In the genomic region with DNA sequence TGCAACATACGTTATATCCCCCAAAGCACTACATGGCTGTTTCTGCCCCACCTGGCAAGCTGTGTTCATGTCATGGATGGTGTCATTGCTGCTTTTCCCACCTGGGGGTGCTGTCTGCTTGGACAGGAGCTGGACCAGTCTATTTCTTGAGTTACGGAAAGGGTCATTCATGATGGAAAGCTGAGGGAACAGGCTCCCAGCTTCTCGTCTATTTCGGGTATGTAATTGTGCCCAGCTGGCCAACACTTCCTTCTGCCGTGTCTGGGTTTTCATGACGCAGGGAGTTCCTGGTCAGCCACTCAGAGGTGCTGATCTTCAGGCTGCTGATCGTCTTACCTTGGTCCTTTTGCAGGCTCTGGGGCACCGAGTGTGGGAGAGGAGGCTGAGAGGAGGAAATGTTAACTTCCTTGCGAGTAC, we compare ENCODE assay signal across 9 cellular contexts. TPM values are rescaled to one million over a fixed set of nuclear protein-coding genes. Genes with fewer than 3 reads are reported as not detected.
DNase-seq lines count a peak whose midpoint lies in the region; ATAC-seq lines count a peak whose summit lies in the region.
"Had no signal": no experiment of that assay in that cellular context is flagged by ENCODE, and none has a peak within 500 bp of the region (broad histone marks: within the 10 kb centered on the region; RNA-seq: fewer than 3 reads in every experiment).

No MANE protein-coding gene starts in this region.

- no peaks in the 10 kb centered on the region for H3K9me3 Mint-ChIP-seq in activated naive CD4-positive, alpha-beta T cell treated with anti-CD3 and anti-CD28 coated beads, Interleukin-2, amount 10 ng/mL, durations not matched to agents 7 days and 5 days
- H3K9me3 Mint-ChIP-seq: activated naive CD8-positive, alpha-beta T cell treated with anti-CD3 and anti-CD28 coated beads, Interleukin-2, amount 10 ng/mL, durations not matched to agents 7 days and 5 days had no signal

- H3K4me1 Mint-ChIP-seq in activated naive CD4-positive, alpha-beta T cell treated with anti-CD3 and anti-CD28 coated beads, Interleukin-2, amount 10 ng/mL, durations not matched to agents 7 days and 5 days = no peaks in the 10 kb centered on the region
- H3K4me1 Mint-ChIP-seq: activated naive CD8-positive, alpha-beta T cell treated with anti-CD3 and anti-CD28 coated beads, Interleukin-2, amount 10 ng/mL, durations not matched to agents 7 days and 5 days had no signal

- no peak overlapping the region for H3K27ac Mint-ChIP-seq in activated naive CD4-positive, alpha-beta T cell treated with anti-CD3 and anti-CD28 coated beads, Interleukin-2, amount 10 ng/mL, durations not matched to agents 7 days and 5 days
- H3K27ac Mint-ChIP-seq: activated naive CD8-positive, alpha-beta T cell treated with anti-CD3 and anti-CD28 coated beads, Interleukin-2, amount 10 ng/mL, durations not matched to agents 7 days and 5 days had no signal

- peaks cover 36% of the 10 kb centered on the region for H3K27me3 Mint-ChIP-seq in activated naive CD4-positive, alpha-beta T cell treated with anti-CD3 and anti-CD28 coated beads, Interleukin-2, amount 10 ng/mL, durations not matched to agents 7 days and 5 days

- peak; percentile 42 for DNase-seq in activated naive CD4-positive, alpha-beta T cell treated with anti-CD3 and anti-CD28 coated beads, Interleukin-2, amount 10 ng/mL, durations not matched to agents 7 days and 5 days
- DNase-seq in activated naive CD4-positive, alpha-beta T cell (lab: John Stamatoyannopoulos, UW) = no peak
- DNase-seq in NCI-H748 treated with DMSO at 0.1 percent for 48 hours (lab: John Stamatoyannopoulos, UW) = peak; percentile 12
- peak; percentile 76 for DNase-seq in ecto neural progenitor cell (ENCODE audit: low spot score)
- peak; percentile 79 for DNase-seq in mesenteric fat pad (ENCODE audit: low spot score)
- DNase-seq in activated CD4-positive, CD25-positive, alpha-beta regulatory T cell (lab: John Stamatoyannopoulos, UW) = no peak
- DNase-seq: activated naive CD8-positive, alpha-beta T cell treated with anti-CD3 and anti-CD28 coated beads, Interleukin-2, amount 10 ng/mL, durations not matched to agents 7 days and 5 days had no signal

- no peak overlapping the region for H3K4me3 Mint-ChIP-seq in activated naive CD4-positive, alpha-beta T cell treated with anti-CD3 and anti-CD28 coated beads, Interleukin-2, amount 10 ng/mL, durations not matched to agents 7 days and 5 days
- H3K4me3 Mint-ChIP-seq: activated naive CD8-positive, alpha-beta T cell treated with anti-CD3 and anti-CD28 coated beads, Interleukin-2, amount 10 ng/mL, durations not matched to agents 7 days and 5 days had no signal

- CTCF ChIA-PET in activated naive CD4-positive, alpha-beta T cell treated with anti-CD3 and anti-CD28 coated beads, Interleukin-2, amount 10 ng/mL, durations not matched to agents 7 days and 5 days (lab: Charles Lee) = interaction anchor here (0.6 to 3.3 kb wide), 6 partner anchors 12 to 427 kb away, joined by 3 to 12 read pairs (median 4); no protein-coding TSS in a partner anchor

- no peaks in the 10 kb centered on the region for H3K36me3 Mint-ChIP-seq in activated naive CD4-positive, alpha-beta T cell treated with anti-CD3 and anti-CD28 coated beads, Interleukin-2, amount 10 ng/mL, durations not matched to agents 7 days and 5 days
- H3K36me3 Mint-ChIP-seq: activated naive CD8-positive, alpha-beta T cell treated with anti-CD3 and anti-CD28 coated beads, Interleukin-2, amount 10 ng/mL, durations not matched to agents 7 days and 5 days had no signal

- ATAC-seq in HG02840 (IDR thresholded peaks at IDR 0.05; ENCODE audit: low FRiP score, unreplicated experiment) (no peak), GM21381 (IDR thresholded peaks at IDR 0.05; ENCODE audit: unreplicated experiment) (no peak)

RNA-seq across cellular contexts. Expression of gene BTBD16, which starts 8.6 kb away (rescaled TPM):
- total RNA-seq in mesenteric fat pad = not detected
- total RNA-seq: activated naive CD8-positive, alpha-beta T cell treated with anti-CD3 and anti-CD28 coated beads, Interleukin-2, amount 10 ng/mL, durations not matched to agents 7 days and 5 days had no signal

Comparison
In these comparisons a context has a peak if more than half of its experiments do, and no peak if none do; other contexts are left out.
1. DNase-seq: peak in activated naive CD4-positive, alpha-beta T cell treated with anti-CD3 and anti-CD28 coated beads, Interleukin-2, amount 10 ng/mL, durations not matched to agents 7 days and 5 days (single experiment), NCI-H748 treated with DMSO at 0.1 percent for 48 hours (single experiment), ecto neural progenitor cell (single experiment) and mesenteric fat pad (single experiment); none in activated naive CD4-positive, alpha-beta T cell (0 of 4) and activated CD4-positive, CD25-positive, alpha-beta regulatory T cell (0 of 4).